In genomic region chr1:21337459-21337930, GRCh38 we compare ENCODE assay signal across 12 cellular contexts. TPM values are rescaled to one million over a fixed set of nuclear protein-coding genes. Genes with fewer than 3 reads are reported as not detected.
DNase-seq lines count a peak whose midpoint lies in the region; TF ChIP-seq lines count a peak whose summit lies in the region.
"Had no signal": no experiment of that assay in that cellular context is flagged by ENCODE, and none has a peak within 500 bp of the region (broad histone marks: within the 10 kb centered on the region; RNA-seq: fewer than 3 reads in every experiment).

No MANE protein-coding gene starts in this region.

- H2AFZ ChIP-seq in OCI-LY7 (ENCODE audit: low read length) (no peak overlapping the region), fibroblast of lung (ENCODE audit: low read length) (no peak overlapping the region)

- H3K9me2 ChIP-seq in OCI-LY7 (ENCODE audit: insufficient read depth, low read length), result no peaks in the 10 kb centered on the region

- 47 to 62% (median 53%) methylated on average over 8 of the region's 8 CpGs for WGBS in stomach, 5 donors

- no peak for TF ChIP-seq POLR2A in stomach (IDR thresholded peaks at IDR 0.05)

- H3K27ac ChIP-seq in OCI-LY7 (ENCODE audit: low read depth, low read length, poor library complexity, severe bottlenecking) (no peak overlapping the region), fibroblast of lung (ENCODE audit: insufficient read depth, low read length) (peak overlapping the region; percentile 89), stomach (peak overlapping the region; percentile 81 to 94 (median 89))

- H3K9me3 ChIP-seq in OCI-LY7 (ENCODE audit: low read length) (no peaks in the 10 kb centered on the region), fibroblast of lung (ENCODE audit: control insufficient read depth, insufficient read depth, low read depth, low read length) (no peaks in the 10 kb centered on the region), stomach (no peaks in the 10 kb centered on the region)
- H3K9me3 ChIP-seq: BE2C had no signal

- CTCF ChIA-PET in OCI-LY7 (lab: Charles Lee; ENCODE audit: unreplicated experiment), result interaction anchor here (0.6 to 1.0 kb wide), 4 partner anchors 12 to 52 kb away, joined by 3 to 12 read pairs (median 6); no protein-coding TSS in a partner anchor

- H3K4me3 ChIP-seq in OCI-LY7 (ENCODE audit: low read depth, low read length, poor library complexity, severe bottlenecking) (no peak overlapping the region), fibroblast of lung (replicated peaks in 1 of 4; ENCODE audit: control extremely low read depth in 1 of 4, insufficient read depth in 1 of 4, low read depth in 3 of 4, low read length in 4 of 4) (no peak overlapping the region), stomach (no peak overlapping the region)

- DNase-seq in NCI-H748 (lab: John Stamatoyannopoulos, UW; ENCODE audit: unreplicated experiment) (peak; percentile 7), NCI-H748 treated with DMSO at 0.1 percent for 48 hours (lab: John Stamatoyannopoulos, UW) (no peak), OCI-LY7 (ENCODE audit: low spot score) (no peak), fibroblast of lung (ENCODE audit: low read depth in 2 of 2) (no peak), stomach (no peak), dermis blood vessel endothelial cell (no peak), NCI-H1105 (lab: John Stamatoyannopoulos, UW) (no peak)
- no peak for DNase-seq in stimulated activated naive CD4-positive, alpha-beta T cell treated with Interleukin-2 at 50 U/mL for 16 hours (lab: John Stamatoyannopoulos, UW)
- DNase-seq: activated CD8-positive, alpha-beta memory T cell treated with anti-CD3 and anti-CD28 coated beads for 24 hours; effector CD8-positive, alpha-beta T cell; H7 had no signal

- POLR2A ChIA-PET in OCI-LY7 (lab: Charles Lee), result interaction anchor here (1.1 to 1.8 kb wide), 5 partner anchors 8 to 44 kb away, joined by 3 to 7 read pairs (median 4); no protein-coding TSS in a partner anchor

- no peak overlapping the region for H3K9ac ChIP-seq in fibroblast of lung (ENCODE audit: insufficient read depth, low read length)

- H3K4me2 ChIP-seq in OCI-LY7 (ENCODE audit: low read length), result peak overlapping the region; percentile 15; the same call in 1 of the 2 replicates
- H3K4me2 ChIP-seq in fibroblast of lung (ENCODE audit: extremely low read depth, insufficient read depth, low read length), result peak overlapping the region; percentile 60

- H3K4me1 ChIP-seq in OCI-LY7 (ENCODE audit: insufficient read depth, low read length, poor library complexity, severe bottlenecking) (peaks cover 51% of the 10 kb centered on the region), fibroblast of lung (ENCODE audit: control insufficient read depth, extremely low read depth, insufficient read depth, low read length) (peaks cover 51% of the 10 kb centered on the region), stomach (peaks cover 96 to 100% (median 99%) of the 10 kb centered on the region in 4 donors)

- H3K27me3 ChIP-seq in fibroblast of lung (ENCODE audit: control insufficient read depth, insufficient read depth, low read length), result no peaks in the 10 kb centered on the region
- H3K27me3 ChIP-seq in stomach, result no peaks in the 10 kb centered on the region
- H3K27me3 ChIP-seq: BE2C had no signal

- no peak for TF ChIP-seq EP300 in stomach (IDR thresholded peaks at IDR 0.05)

- no TSS peak for BruUV-seq in OCI-LY7 (replicated peaks; lab: Mats Ljungman, UMichigan)

- H3K79me2 ChIP-seq in OCI-LY7 (ENCODE audit: insufficient read depth, low read depth, low read length) (no peaks in the 10 kb centered on the region; the same call in 1 of the 2 replicates), fibroblast of lung (ENCODE audit: control insufficient read depth, insufficient read depth, low read length) (peaks cover 77% of the 10 kb centered on the region)

- H3K36me3 ChIP-seq in OCI-LY7 (ENCODE audit: insufficient read depth, low read length) (no peaks in the 10 kb centered on the region), fibroblast of lung (ENCODE audit: control insufficient read depth, insufficient read depth, low read length) (no peaks in the 10 kb centered on the region), stomach (no peaks in the 10 kb centered on the region)

- TF ChIP-seq CTCF in OCI-LY7 (conservative IDR thresholded peaks at IDR 0.05; ENCODE audit: low read length) (no peak), fibroblast of lung (conservative IDR thresholded peaks at IDR 0.05 in 1 of 2, IDR thresholded peaks at IDR 0.05 in 1 of 2; ENCODE audit: low read depth in 1 of 2, low read length in 2 of 2) (no peak), stomach (IDR thresholded peaks at IDR 0.05) (no peak)

- intact Hi-C loops in OCI-LY7 (cut with micrococcal nuclease; ENCODE audit: unreplicated experiment), result no loop called here
- intact Hi-C loops in stomach (cut with DNase I; ENCODE audit: low total_unique reads), result no loop called here

- no peaks in the 10 kb centered on the region for H4K20me1 ChIP-seq in OCI-LY7 (ENCODE audit: insufficient read depth, low read length)
- H4K20me1 ChIP-seq in fibroblast of lung (ENCODE audit: control insufficient read depth, extremely low read depth, insufficient read depth, low read length), result no peaks in the 10 kb centered on the region

RNA-seq across cellular contexts. Expression of gene ECE1, which starts 47.2 kb away (rescaled TPM):
- total RNA-seq in OCI-LY7 (2014; rRNA removed; shearing (Covaris generic)), result 13.5 and 20.0 TPM in 2 replicates
- total RNA-seq in OCI-LY7 (2022) (25.3 and 32.8 TPM in 2 replicates), fibroblast of lung (57.3 and 138 TPM in 2 replicates), stomach (100 to 1,000 TPM in 2 of 5 donors, 10 to 100 TPM in 3; 40.2 to 574 (median 71.4) TPM), dermis blood vessel endothelial cell (223 and 442 TPM in 2 replicates)
- polyA plus RNA-seq in fibroblast of lung (131 and 137 TPM in 2 replicates), stomach (10 to 100 TPM; 17.6 to 30.9 (median 25.4) TPM)
- polyA plus RNA-seq in fibroblast of lung (2012), result 145 and 152 TPM in 2 replicates
- 228 and 250 TPM in 2 replicates for polyA minus RNA-seq in fibroblast of lung (ENCODE audit: low replicate concordance)
